9 cellular contexts compared by ENCODE assay signal in the genomic region with DNA sequence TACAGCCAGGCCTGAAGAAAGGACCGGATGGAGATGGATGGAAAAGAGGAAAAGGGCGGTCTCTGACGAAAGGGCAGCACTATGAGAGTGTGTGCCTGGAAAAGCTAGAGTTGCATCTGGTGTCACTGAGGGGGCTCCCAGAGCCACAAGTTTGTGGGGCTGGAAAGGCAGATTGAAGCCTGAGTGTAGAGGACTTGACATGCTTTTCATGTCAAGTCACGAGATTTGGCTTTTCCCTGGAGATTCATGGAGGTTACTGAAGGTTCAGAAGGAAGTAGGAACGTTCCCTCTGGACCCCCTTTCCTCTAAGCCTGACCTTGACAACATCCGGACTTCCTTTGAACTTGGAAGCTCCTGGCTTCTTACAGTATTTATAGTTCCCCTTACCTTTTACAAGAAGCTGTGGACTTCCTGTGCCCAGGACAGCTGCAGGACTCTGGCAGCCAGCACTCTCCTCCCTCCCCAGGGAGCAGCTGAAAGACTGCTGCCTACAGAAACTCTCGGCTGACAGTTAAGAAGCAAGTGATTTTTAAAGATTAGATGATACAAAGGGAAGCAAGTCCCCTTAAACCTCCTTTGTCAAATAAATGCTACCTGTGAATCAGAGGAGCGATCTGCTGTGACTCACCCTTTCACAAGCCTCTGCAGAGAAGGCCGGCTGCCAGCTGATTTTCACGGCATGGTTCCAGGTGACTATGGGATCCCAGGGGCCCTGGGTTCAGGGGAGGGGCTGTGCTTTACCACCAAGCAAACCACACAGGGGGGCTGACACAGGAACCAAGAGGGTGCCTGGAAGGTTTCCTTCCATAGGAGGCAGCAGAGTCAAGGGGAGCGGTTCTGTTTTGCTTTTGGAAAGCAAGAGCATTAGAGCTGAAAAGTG.
DNase-seq lines count a peak whose midpoint lies in the region; ATAC-seq and TF ChIP-seq lines count a peak whose summit lies in the region.
"Had no signal": no experiment of that assay in that cellular context is flagged by ENCODE, and none has a peak within 500 bp of the region (broad histone marks: within the 10 kb centered on the region; RNA-seq: fewer than 3 reads in every experiment).

No MANE protein-coding gene starts in this region.

- 25 to 28% methylated on average over 11 of the region's 11 CpGs for WGBS in aorta, 2 donors

- peak; percentile 39 for ATAC-seq in aorta (ENCODE audit: low FRiP score)

- TF ChIP-seq CTCF in VCaP (conservative IDR thresholded peaks at IDR 0.05) (peak; percentile 62), osteocyte (IDR thresholded peaks at IDR 0.05) (peak; percentile 18)

- H3K27me3 Mint-ChIP-seq in osteocyte (ENCODE audit: unreplicated experiment), result no peaks in the 10 kb centered on the region

- intact Hi-C loops in aorta (cut with DNase I), result loop anchor here (10.0 kb wide), 2 partner anchors 67 to 217 kb away; no protein-coding TSS in a partner anchor

- peak; percentile 50 for DNase-seq in NCI-H82 (lab: John Stamatoyannopoulos, UW)
- DNase-seq in NCI-H82 treated with DMSO at 0.1 percent for 48 hours (lab: John Stamatoyannopoulos, UW; ENCODE audit: unreplicated experiment), result no peak
- DNase-seq in HT-29 (ENCODE audit: low spot score), result peak; percentile 91
- peak; percentile 23 to 36 for DNase-seq in erythroblast (lab: John Stamatoyannopoulos, UW)
- DNase-seq in osteocyte (ENCODE audit: extremely low spot score, unreplicated experiment), result peak; percentile 60
- peak; percentile 57 to 83 for DNase-seq in aorta
- no peak for DNase-seq in germinal center (ENCODE audit: low spot score)

- H3K27me3 ChIP-seq in aorta (ENCODE audit: control insufficient read depth in 1 of 2, insufficient read depth in 2 of 2, low read length in 1 of 2), result peaks cover 0 to 1% of the 10 kb centered on the region in 2 donors

- H3K36me3 ChIP-seq in aorta (ENCODE audit: control insufficient read depth in 1 of 2, insufficient read depth in 2 of 2, low read length in 1 of 2), result no peaks in the 10 kb centered on the region

- H3K9me3 ChIP-seq in aorta (ENCODE audit: control insufficient read depth, low read length), result no peaks in the 10 kb centered on the region

- H3K4me1 ChIP-seq in aorta (ENCODE audit: control insufficient read depth in 1 of 2, insufficient read depth in 2 of 2, low read length in 2 of 2), result peaks cover 3 to 8% of the 10 kb centered on the region in 2 donors

- H3K36me3 Mint-ChIP-seq in osteocyte (ENCODE audit: unreplicated experiment), result peaks cover 4% of the 10 kb centered on the region

- TF ChIP-seq POLR2A in erythroblast (IDR thresholded peaks at IDR 0.05; ENCODE audit: low read length), result no peak

- peak overlapping the region; percentile 36 for H3K4me3 Mint-ChIP-seq in osteocyte (ENCODE audit: unreplicated experiment)
- H3K4me3 Mint-ChIP-seq: dendritic cell treated with granulocyte-macrophage colony-stimulating factor and Interleukin-4, amounts not matched to agents 40 ng/mL and 50 ng/mL, for 4 days had no signal

- H3K27ac Mint-ChIP-seq in osteocyte (ENCODE audit: unreplicated experiment), result no peak overlapping the region
- H3K27ac Mint-ChIP-seq: dendritic cell treated with granulocyte-macrophage colony-stimulating factor and Interleukin-4, amounts not matched to agents 40 ng/mL and 50 ng/mL, for 4 days had no signal

- no peak overlapping the region for H3K4me3 ChIP-seq in aorta (ENCODE audit: low read length in 2 of 2)

- H3K9me3 Mint-ChIP-seq in osteocyte (ENCODE audit: unreplicated experiment), result peaks cover 8% of the 10 kb centered on the region
- H3K9me3 Mint-ChIP-seq: dendritic cell treated with granulocyte-macrophage colony-stimulating factor and Interleukin-4, amounts not matched to agents 40 ng/mL and 50 ng/mL, for 4 days had no signal

- H3K27ac ChIP-seq in VCaP (peak overlapping the region; percentile 92), aorta (ENCODE audit: low read depth in 1 of 2, low read length in 2 of 2) (no peak overlapping the region)

- peaks cover 21% of the 10 kb centered on the region for H3K4me1 Mint-ChIP-seq in osteocyte (ENCODE audit: unreplicated experiment)

Comparison
In these comparisons a context has a peak if more than half of its experiments do, and no peak if none do; other contexts are left out.
1. DNase-seq: peak in NCI-H82 (single experiment), HT-29 (single experiment), erythroblast (2 of 2), osteocyte (single experiment) and aorta (2 of 2); none in NCI-H82 treated with DMSO at 0.1 percent for 48 hours (single experiment) and germinal center (single experiment).